ENCODE assay signal across 1 cellular context in the genomic region with DNA sequence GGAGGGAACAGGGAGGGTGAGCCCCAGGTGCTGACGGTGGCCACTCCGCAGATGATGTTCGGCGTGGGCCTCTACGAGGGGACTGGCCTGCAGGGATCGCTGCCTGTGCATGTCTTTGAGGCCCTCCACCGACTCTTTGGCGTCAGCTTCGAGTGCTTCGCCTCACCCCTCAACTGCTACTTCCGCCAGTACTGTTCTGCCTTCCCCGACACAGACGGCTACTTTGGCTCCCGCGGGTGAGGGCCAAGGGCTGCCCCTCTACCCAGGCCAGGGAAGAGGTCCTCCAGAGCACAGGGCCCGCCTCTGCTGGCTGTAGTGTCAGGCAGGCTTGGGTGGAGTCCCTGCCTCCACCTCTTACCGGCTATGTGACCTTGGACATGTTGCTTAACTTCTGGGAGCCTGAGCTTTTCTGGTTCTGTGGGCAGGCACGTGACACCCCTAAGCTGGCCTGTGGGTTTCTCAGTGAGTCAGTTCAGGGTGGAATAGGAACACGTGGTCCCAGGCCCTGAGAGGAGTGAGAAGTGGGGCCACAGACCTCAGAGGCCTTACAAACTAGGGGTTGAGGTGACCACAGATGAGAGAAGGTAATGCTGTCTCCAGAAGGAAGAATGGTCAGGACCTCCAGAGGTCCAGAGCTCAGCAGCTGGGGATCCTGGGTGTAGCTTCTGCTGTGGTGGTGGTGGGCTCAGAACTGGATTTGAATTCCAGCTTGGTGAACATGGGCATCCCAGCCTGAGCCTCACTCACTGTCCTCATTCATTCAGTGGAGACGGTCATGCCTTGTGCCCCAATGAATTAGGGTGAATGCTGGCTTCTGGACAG.
TF ChIP-seq lines count a peak whose summit lies in the region.

No MANE protein-coding gene starts in this region.

TF ChIP-seq in GM12878, 131 proteins besides CTCF, POLR2A, EP300 and RAD21:
- TF ChIP-seq, protein P1, sequence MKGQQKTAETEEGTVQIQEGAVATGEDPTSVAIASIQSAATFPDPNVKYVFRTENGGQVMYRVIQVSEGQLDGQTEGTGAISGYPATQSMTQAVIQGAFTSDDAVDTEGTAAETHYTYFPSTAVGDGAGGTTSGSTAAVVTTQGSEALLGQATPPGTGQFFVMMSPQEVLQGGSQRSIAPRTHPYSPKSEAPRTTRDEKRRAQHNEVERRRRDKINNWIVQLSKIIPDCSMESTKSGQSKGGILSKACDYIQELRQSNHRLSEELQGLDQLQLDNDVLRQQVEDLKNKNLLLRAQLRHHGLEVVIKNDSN (IDR thresholded peaks at IDR 0.05; ENCODE audit: borderline replicate concordance, extremely low read length, insufficient read depth, low read depth, low read length): peak; percentile 50
- no peak for TF ChIP-seq MTA3 (IDR thresholded peaks at IDR 0.05; ENCODE audit: borderline replicate concordance, low read length)
- TF ChIP-seq, protein P2, sequence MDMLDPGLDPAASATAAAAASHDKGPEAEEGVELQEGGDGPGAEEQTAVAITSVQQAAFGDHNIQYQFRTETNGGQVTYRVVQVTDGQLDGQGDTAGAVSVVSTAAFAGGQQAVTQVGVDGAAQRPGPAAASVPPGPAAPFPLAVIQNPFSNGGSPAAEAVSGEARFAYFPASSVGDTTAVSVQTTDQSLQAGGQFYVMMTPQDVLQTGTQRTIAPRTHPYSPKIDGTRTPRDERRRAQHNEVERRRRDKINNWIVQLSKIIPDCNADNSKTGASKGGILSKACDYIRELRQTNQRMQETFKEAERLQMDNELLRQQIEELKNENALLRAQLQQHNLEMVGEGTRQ (IDR thresholded peaks at IDR 0.05; ENCODE audit: borderline replicate concordance, low read depth, low read length): peak; percentile 41; the same call in 1 of the 2 replicates
- TF ChIP-seq, protein P3, sequence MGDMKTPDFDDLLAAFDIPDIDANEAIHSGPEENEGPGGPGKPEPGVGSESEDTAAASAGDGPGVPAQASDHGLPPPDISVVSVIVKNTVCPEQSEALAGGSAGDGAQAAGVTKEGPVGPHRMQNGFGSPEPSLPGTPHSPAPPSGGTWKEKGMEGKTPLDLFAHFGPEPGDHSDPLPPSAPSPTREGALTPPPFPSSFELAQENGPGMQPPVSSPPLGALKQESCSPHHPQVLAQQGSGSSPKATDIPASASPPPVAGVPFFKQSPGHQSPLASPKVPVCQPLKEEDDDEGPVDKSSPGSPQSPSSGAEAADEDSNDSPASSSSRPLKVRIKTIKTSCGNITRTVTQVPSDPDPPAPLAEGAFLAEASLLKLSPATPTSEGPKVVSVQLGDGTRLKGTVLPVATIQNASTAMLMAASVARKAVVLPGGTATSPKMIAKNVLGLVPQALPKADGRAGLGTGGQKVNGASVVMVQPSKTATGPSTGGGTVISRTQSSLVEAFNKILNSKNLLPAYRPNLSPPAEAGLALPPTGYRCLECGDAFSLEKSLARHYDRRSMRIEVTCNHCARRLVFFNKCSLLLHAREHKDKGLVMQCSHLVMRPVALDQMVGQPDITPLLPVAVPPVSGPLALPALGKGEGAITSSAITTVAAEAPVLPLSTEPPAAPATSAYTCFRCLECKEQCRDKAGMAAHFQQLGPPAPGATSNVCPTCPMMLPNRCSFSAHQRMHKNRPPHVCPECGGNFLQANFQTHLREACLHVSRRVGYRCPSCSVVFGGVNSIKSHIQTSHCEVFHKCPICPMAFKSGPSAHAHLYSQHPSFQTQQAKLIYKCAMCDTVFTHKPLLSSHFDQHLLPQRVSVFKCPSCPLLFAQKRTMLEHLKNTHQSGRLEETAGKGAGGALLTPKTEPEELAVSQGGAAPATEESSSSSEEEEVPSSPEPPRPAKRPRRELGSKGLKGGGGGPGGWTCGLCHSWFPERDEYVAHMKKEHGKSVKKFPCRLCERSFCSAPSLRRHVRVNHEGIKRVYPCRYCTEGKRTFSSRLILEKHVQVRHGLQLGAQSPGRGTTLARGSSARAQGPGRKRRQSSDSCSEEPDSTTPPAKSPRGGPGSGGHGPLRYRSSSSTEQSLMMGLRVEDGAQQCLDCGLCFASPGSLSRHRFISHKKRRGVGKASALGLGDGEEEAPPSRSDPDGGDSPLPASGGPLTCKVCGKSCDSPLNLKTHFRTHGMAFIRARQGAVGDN (IDR thresholded peaks at IDR 0.05): peak; percentile 87
- TF ChIP-seq RUNX3 (IDR thresholded peaks at IDR 0.05; ENCODE audit: low read length): 0 out of 2 replicates have a peak, but pooled peaks have one; percentile 3
- TF ChIP-seq, protein P4, sequence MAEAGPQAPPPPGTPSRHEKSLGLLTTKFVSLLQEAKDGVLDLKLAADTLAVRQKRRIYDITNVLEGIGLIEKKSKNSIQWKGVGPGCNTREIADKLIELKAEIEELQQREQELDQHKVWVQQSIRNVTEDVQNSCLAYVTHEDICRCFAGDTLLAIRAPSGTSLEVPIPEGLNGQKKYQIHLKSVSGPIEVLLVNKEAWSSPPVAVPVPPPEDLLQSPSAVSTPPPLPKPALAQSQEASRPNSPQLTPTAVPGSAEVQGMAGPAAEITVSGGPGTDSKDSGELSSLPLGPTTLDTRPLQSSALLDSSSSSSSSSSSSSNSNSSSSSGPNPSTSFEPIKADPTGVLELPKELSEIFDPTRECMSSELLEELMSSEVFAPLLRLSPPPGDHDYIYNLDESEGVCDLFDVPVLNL (IDR thresholded peaks at IDR 0.05; ENCODE audit: low read depth, low read length): no peak
- peak; percentile 88 for TF ChIP-seq RAD51 (IDR thresholded peaks at IDR 0.05)
- TF ChIP-seq BHLHE40 (IDR thresholded peaks at IDR 0.05; ENCODE audit: borderline replicate concordance in 1 of 2, low read depth in 2 of 2, low read length in 1 of 2): peak; percentile 82 to 84; a peak in 3 of 4 replicates
- TF ChIP-seq, protein P5, sequence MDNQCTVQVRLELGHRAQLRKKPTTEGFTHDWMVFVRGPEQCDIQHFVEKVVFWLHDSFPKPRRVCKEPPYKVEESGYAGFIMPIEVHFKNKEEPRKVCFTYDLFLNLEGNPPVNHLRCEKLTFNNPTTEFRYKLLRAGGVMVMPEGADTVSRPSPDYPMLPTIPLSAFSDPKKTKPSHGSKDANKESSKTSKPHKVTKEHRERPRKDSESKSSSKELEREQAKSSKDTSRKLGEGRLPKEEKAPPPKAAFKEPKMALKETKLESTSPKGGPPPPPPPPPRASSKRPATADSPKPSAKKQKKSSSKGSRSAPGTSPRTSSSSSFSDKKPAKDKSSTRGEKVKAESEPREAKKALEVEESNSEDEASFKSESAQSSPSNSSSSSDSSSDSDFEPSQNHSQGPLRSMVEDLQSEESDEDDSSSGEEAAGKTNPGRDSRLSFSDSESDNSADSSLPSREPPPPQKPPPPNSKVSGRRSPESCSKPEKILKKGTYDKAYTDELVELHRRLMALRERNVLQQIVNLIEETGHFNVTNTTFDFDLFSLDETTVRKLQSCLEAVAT (IDR thresholded peaks at IDR 0.05): peak; percentile 94
- TF ChIP-seq EED (IDR thresholded peaks at IDR 0.05; ENCODE audit: low read depth): no peak
- 0 out of 2 replicates have a peak, but pooled peaks have one; percentile 21 for TF ChIP-seq PAX5 (IDR thresholded peaks at IDR 0.05; ENCODE audit: borderline replicate concordance, low read depth, low read length)
